In the genomic region with DNA sequence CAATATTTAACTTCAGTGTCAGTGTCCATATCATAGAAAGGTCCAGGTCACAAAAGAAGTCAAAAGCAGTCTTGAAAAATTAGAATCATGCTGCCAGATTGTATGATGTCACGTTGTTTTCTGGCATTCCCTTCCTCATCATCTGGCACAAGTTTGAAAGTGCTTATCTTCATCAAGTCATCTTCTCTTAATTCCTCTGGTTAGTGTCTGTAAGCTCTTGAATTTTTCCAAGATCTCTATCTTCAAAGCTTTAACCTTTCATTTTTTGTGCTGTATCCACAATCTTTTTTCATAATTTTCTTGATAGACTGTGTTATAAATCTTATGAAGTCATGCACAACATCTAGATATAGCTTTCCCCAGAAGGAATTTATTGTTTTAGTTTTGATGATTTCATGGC, we compare ENCODE assay signal across 17 cellular contexts.
"Had no signal": no experiment of that assay in that cellular context is flagged by ENCODE, and none has a peak within 500 bp of the region (broad histone marks: within the 10 kb centered on the region; RNA-seq: fewer than 3 reads in every experiment).

No MANE protein-coding gene starts in this region.

- H3K4me1 ChIP-seq: SJSA1 had no signal

- H3K9me3 ChIP-seq: SJSA1 had no signal

- H3K27ac ChIP-seq: SJSA1 had no signal

- DNase-seq: KBM-7, NCI-H1048, NCI-H1105, NCI-H1417, NCI-H1436 treated with DMSO at 0.1 percent for 48 hours, NCI-H1694, NCI-H187 treated with DMSO at 0.1 percent for 48 hours, NCI-H2029 treated with DMSO at 0.1 percent for 48 hours, NCI-H2107, NCI-H2227 treated with DMSO at 0.1 percent for 48 hours, NCI-H524, NCI-H526 treated with DMSO at 0.1 percent for 48 hours, NCI-H748 treated with DMSO at 0.1 percent for 48 hours, Right ventricle myocardium superior, RPMI8226, SIG-M5 had no signal

- H3K4me3 ChIP-seq: SJSA1 had no signal

- H3K36me3 ChIP-seq: SJSA1 had no signal

- H3K27me3 ChIP-seq: SJSA1 had no signal
